In genomic region chr12:94080684-94081009, GRCh38 we compare ENCODE assay signal across 11 cellular contexts.
"Had no signal": no experiment of that assay in that cellular context is flagged by ENCODE, and none has a peak within 500 bp of the region (broad histone marks: within the 10 kb centered on the region; RNA-seq: fewer than 3 reads in every experiment).

No MANE protein-coding gene starts in this region.

- H3K9me3 ChIP-seq: gastroesophageal sphincter, sigmoid colon had no signal

- H3K36me3 ChIP-seq: gastroesophageal sphincter, sigmoid colon had no signal

- H3K27me3 ChIP-seq: gastroesophageal sphincter, sigmoid colon had no signal

- DNase-seq: activated T-cell treated with anti-CD3 and anti-CD28 coated beads, Interleukin-2, amount 50 U/mL, for 1 hour; amniotic stem cell; effector memory CD8-positive, alpha-beta T cell; kidney glomerular epithelial cell; mesendoderm; sigmoid colon; stimulated activated CD4-positive, alpha-beta T cell treated with anti-CD3 and anti-CD28 coated beads, Interleukin-12 subunit alpha, Interleukin-12 subunit beta, amount 100 ng/mL, for 4 hours; stimulated activated naive CD4-positive, alpha-beta T cell; trophoblast cell had no signal

- H3K27ac ChIP-seq: epithelial cell of prostate, gastroesophageal sphincter, sigmoid colon had no signal

- H3K4me3 ChIP-seq: gastroesophageal sphincter, sigmoid colon had no signal
